In genomic region chr20:58676161-58676560, GRCh38 we compare ENCODE assay signal across 2 cellular contexts.
TF ChIP-seq lines count a peak whose summit lies in the region.

No MANE protein-coding gene starts in this region.

TF ChIP-seq in GM23338, 12 proteins besides CTCF, POLR2A, EP300 and RAD21 (continued from another document):
- no peak for TF ChIP-seq REST (IDR thresholded peaks at IDR 0.05; ENCODE audit: unreplicated experiment)
- no peak for TF ChIP-seq EZH2 (IDR thresholded peaks at IDR 0.05; ENCODE audit: low read depth, unreplicated experiment)
- TF ChIP-seq POLR2AphosphoS5 (IDR thresholded peaks at IDR 0.05; ENCODE audit: low read depth): no peak
- TF ChIP-seq ZNF331 (CRISPR knock-in tag; IDR thresholded peaks at IDR 0.05; ENCODE audit: low read depth): no peak
- no peak for TF ChIP-seq STAT1 (IDR thresholded peaks at IDR 0.05; ENCODE audit: unreplicated experiment)
- TF ChIP-seq NANOG (IDR thresholded peaks at IDR 0.05; ENCODE audit: borderline replicate concordance): no peak
- TF ChIP-seq ETS1 (IDR thresholded peaks at IDR 0.05): no peak
- no peak for TF ChIP-seq CREB1 (CRISPR knock-in tag; IDR thresholded peaks at IDR 0.05; ENCODE audit: low read depth)
- TF ChIP-seq ZNF462 (CRISPR knock-in tag; IDR thresholded peaks at IDR 0.05): no peak
- TF ChIP-seq ZNF114 (CRISPR knock-in tag; IDR thresholded peaks at IDR 0.05): no peak
- TF ChIP-seq JUNB (IDR thresholded peaks at IDR 0.05; ENCODE audit: unreplicated experiment): no peak

TF ChIP-seq in WTC11, 78 proteins besides CTCF, POLR2A, EP300 and RAD21 (continued from another document):
- TF ChIP-seq ATF6 (CRISPR knock-in tag; IDR thresholded peaks at IDR 0.05) (no peak), ETV6 (CRISPR knock-in tag; IDR thresholded peaks at IDR 0.05) (no peak), ZBTB21 (CRISPR knock-in tag; IDR thresholded peaks at IDR 0.05; ENCODE audit: borderline replicate concordance) (no peak)
